In the genomic region with DNA sequence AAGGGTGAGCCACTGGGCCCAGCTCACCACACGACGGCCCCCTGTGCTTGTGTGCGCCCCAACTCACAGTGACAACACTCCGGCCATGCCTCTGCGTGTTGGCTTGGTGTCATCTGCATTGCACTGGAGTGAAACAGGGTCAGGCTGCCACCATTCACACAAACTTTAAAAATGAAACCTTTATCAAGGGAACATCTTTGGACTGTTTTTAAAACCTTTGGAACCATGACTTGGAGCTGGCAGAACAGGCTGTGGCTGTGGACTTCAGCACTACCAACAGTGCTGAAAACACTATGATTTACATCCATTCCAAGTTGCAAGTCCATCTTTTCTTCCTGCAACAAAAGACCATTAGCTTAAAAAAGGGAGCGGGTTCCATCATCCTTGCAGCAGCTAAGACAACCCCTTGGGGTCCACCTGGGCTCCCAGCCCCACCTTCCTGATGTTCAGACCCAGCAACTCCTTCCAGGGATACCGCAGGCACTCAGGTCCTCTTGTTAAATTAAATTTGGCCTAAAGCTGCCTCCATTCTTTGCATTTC, we compare ENCODE assay signal across 16 cellular contexts.
"Had no signal": no experiment of that assay in that cellular context is flagged by ENCODE, and none has a peak within 500 bp of the region (broad histone marks: within the 10 kb centered on the region; RNA-seq: fewer than 3 reads in every experiment).

No MANE protein-coding gene starts in this region.

- H3K4me3 ChIP-seq: breast epithelium, dorsolateral prefrontal cortex, esophagus squamous epithelium, left lung, ovary, thoracic aorta had no signal

- ATAC-seq: stimulated activated naive CD8-positive, alpha-beta T cell treated with anti-CD3 and anti-CD28 coated beads, Interleukin-15, amount 100 ng/mL, for 72 hours; WTC11 had no signal

- H3K27me3 ChIP-seq: ovary had no signal

- H3K4me1 ChIP-seq: breast epithelium, left lung had no signal

- H3K27ac ChIP-seq: breast epithelium, dorsolateral prefrontal cortex, esophagus squamous epithelium, left lung, ovary, thoracic aorta had no signal

- H3K9me3 ChIP-seq: breast epithelium, esophagus squamous epithelium, left lung, ovary, thoracic aorta had no signal

- DNase-seq: activated CD4-positive, alpha-beta T cell treated with anti-CD3 and anti-CD28 coated beads, Interleukin-2, amount 10 ng/mL, durations not matched to agents 24 days and 14 days; activated naive CD8-positive, alpha-beta T cell treated with anti-CD3 and anti-CD28 coated beads, Interleukin-2, amount 10 ng/mL, durations not matched to agents 7 days and 5 days; anterior cingulate cortex; esophagus squamous epithelium; foreskin fibroblast; glutamatergic neuron; mesenchymal stem cell; stimulated activated CD4-positive, alpha-beta T cell treated with anti-CD3 and anti-CD28 coated beads, Interleukin-15, amount 100 ng/mL, for 24 hours; stimulated activated CD4-positive, alpha-beta T cell treated with anti-CD3 and anti-CD28 coated beads, Interleukin-4, amount 100 ng/mL, for 24 hours had no signal

- H3K36me3 ChIP-seq: ovary had no signal
